1 cellular context compared by ENCODE assay signal in the genomic region with DNA sequence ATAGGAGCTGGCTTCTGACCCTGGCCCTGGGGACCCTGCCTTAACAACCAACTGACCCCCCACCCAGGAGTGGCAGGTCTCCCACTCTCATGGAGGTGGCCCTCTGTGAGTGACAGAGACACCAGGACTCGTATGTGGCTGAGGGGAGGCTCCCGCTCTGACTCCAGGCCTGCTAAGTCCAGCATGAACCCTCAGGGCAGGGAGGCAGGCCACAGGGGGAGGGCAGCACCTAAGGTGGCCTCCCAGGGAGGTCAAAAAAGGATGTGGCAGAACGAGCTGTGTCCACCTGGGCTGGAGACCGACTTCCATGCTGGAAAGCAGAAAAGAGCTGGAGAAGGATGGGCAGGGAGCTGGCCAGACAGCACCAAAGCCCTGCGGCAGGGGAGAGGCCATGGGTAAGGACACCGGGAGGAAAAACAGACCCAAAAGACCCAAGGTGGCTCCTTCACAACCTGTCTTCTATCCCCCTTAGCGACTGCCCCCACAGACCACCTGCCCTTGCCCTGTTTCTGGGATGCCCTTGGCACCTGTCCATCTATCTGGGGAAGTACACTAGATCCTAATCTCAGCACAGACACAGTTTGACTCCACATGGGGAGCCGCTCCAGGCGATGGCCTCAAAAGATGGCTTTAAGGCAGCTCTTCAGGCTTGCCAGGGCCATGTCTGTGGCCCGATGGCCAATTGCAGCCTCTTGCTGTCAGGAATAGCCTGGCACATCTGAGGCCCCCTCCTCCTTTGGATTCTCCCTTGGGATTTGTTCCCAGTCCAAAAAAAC.
TF ChIP-seq lines count a peak whose summit lies in the region.

No MANE protein-coding gene starts in this region.

TF ChIP-seq in SK-N-SH treated with all-trans-retinoic acid at 6 μM for 48 hours, 23 proteins besides CTCF, POLR2A, EP300 and RAD21 (continued from another document):
- TF ChIP-seq, protein P1, sequence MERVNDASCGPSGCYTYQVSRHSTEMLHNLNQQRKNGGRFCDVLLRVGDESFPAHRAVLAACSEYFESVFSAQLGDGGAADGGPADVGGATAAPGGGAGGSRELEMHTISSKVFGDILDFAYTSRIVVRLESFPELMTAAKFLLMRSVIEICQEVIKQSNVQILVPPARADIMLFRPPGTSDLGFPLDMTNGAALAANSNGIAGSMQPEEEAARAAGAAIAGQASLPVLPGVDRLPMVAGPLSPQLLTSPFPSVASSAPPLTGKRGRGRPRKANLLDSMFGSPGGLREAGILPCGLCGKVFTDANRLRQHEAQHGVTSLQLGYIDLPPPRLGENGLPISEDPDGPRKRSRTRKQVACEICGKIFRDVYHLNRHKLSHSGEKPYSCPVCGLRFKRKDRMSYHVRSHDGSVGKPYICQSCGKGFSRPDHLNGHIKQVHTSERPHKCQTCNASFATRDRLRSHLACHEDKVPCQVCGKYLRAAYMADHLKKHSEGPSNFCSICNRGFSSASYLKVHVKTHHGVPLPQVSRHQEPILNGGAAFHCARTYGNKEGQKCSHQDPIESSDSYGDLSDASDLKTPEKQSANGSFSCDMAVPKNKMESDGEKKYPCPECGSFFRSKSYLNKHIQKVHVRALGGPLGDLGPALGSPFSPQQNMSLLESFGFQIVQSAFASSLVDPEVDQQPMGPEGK (CRISPR knock-in tag; IDR thresholded peaks at IDR 0.05; ENCODE audit: borderline replicate concordance), result no peak
- TF ChIP-seq TOX (CRISPR knock-in tag; IDR thresholded peaks at IDR 0.05; ENCODE audit: borderline replicate concordance) (no peak), RARB (CRISPR knock-in tag; IDR thresholded peaks at IDR 0.05) (no peak), ZNF8 (CRISPR knock-in tag; IDR thresholded peaks at IDR 0.05) (no peak), TCF4 (CRISPR knock-in tag; IDR thresholded peaks at IDR 0.05; ENCODE audit: borderline replicate concordance) (no peak), ESRRG (CRISPR knock-in tag; IDR thresholded peaks at IDR 0.05) (no peak), OSR1 (CRISPR knock-in tag; IDR thresholded peaks at IDR 0.05) (no peak), BACH2 (CRISPR knock-in tag; IDR thresholded peaks at IDR 0.05; ENCODE audit: borderline replicate concordance) (no peak), ZNF565 (CRISPR knock-in tag; conservative IDR thresholded peaks at IDR 0.05; ENCODE audit: low read depth) (no peak)
- TF ChIP-seq, protein P2, sequence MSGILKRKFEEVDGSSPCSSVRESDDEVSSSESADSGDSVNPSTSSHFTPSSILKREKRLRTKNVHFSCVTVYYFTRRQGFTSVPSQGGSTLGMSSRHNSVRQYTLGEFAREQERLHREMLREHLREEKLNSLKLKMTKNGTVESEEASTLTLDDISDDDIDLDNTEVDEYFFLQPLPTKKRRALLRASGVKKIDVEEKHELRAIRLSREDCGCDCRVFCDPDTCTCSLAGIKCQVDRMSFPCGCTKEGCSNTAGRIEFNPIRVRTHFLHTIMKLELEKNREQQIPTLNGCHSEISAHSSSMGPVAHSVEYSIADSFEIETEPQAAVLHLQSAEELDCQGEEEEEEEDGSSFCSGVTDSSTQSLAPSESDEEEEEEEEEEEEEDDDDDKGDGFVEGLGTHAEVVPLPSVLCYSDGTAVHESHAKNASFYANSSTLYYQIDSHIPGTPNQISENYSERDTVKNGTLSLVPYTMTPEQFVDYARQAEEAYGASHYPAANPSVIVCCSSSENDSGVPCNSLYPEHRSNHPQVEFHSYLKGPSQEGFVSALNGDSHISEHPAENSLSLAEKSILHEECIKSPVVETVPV (CRISPR knock-in tag; IDR thresholded peaks at IDR 0.05), result no peak
- TF ChIP-seq, protein P3, sequence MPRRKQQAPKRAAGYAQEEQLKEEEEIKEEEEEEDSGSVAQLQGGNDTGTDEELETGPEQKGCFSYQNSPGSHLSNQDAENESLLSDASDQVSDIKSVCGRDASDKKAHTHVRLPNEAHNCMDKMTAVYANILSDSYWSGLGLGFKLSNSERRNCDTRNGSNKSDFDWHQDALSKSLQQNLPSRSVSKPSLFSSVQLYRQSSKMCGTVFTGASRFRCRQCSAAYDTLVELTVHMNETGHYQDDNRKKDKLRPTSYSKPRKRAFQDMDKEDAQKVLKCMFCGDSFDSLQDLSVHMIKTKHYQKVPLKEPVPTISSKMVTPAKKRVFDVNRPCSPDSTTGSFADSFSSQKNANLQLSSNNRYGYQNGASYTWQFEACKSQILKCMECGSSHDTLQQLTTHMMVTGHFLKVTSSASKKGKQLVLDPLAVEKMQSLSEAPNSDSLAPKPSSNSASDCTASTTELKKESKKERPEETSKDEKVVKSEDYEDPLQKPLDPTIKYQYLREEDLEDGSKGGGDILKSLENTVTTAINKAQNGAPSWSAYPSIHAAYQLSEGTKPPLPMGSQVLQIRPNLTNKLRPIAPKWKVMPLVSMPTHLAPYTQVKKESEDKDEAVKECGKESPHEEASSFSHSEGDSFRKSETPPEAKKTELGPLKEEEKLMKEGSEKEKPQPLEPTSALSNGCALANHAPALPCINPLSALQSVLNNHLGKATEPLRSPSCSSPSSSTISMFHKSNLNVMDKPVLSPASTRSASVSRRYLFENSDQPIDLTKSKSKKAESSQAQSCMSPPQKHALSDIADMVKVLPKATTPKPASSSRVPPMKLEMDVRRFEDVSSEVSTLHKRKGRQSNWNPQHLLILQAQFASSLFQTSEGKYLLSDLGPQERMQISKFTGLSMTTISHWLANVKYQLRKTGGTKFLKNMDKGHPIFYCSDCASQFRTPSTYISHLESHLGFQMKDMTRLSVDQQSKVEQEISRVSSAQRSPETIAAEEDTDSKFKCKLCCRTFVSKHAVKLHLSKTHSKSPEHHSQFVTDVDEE (CRISPR knock-in tag; IDR thresholded peaks at IDR 0.05), result no peak
